ENCODE assay signal across 11 cellular contexts in the genomic region with DNA sequence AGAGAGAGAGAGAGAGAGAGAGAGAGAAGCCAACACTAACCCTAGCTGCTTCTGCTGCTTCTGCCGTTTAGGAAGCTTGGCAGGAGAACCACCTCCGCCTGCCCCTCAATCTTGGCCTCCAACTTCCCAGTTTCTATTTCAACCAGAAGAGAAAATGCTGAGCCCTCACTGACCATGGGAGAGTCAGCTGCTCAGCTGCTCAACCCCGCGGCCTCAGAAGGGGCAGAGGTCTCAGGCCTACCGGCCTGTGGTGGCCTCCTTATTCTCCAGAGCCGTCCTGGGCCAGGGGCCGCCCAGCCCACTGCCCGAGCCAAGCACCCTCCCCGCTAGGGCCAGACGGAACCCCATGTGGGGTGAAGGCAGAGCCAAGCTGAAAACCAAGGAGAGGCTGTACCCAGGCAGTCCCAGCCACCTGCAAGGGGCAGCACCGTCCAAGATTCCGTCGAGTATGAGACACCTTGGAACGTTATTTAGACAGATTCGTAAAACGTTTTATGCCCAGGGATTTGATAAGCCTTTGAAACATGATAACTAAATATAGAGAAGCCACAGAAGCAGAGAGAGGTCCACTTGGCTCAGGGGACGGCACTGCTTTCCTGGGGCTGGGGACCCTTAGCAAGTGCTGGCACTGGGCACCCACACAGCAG.
DNase-seq lines count a peak whose midpoint lies in the region; ATAC-seq and TF ChIP-seq lines count a peak whose summit lies in the region.
"Had no signal": no experiment of that assay in that cellular context is flagged by ENCODE, and none has a peak within 500 bp of the region (broad histone marks: within the 10 kb centered on the region; RNA-seq: fewer than 3 reads in every experiment).

No MANE protein-coding gene starts in this region.

- intact Hi-C loops in dorsolateral prefrontal cortex (cut with DNase I) (no loop called here), testis (cut with DNase I; ENCODE audit: low total_unique reads) (no loop called here)

- peaks cover 4% of the 10 kb centered on the region for H3K9me3 Mint-ChIP-seq in mesothelial cell of epicardium

- H3K27me3 ChIP-seq in dorsolateral prefrontal cortex = no peaks in the 10 kb centered on the region
- no peaks in the 10 kb centered on the region for H3K27me3 ChIP-seq in testis
- H3K27me3 ChIP-seq: cardiac muscle cell had no signal

- TF ChIP-seq POLR2A in testis (IDR thresholded peaks at IDR 0.05) = no peak

- H3K9me3 ChIP-seq in testis = no peaks in the 10 kb centered on the region

- H3K4me3 ChIP-seq in dorsolateral prefrontal cortex = no peak overlapping the region
- no peak overlapping the region for H3K4me3 ChIP-seq in testis
- H3K4me3 ChIP-seq: cardiac muscle cell had no signal

- no peaks in the 10 kb centered on the region for H3K4me1 Mint-ChIP-seq in mesothelial cell of epicardium
- H3K4me1 Mint-ChIP-seq: stimulated activated memory B cell treated with anti-CD40 and anti-IgM and Interleukin-4, amounts not matched to agents 10 μg/mL and 1 μg/mL and 100 μg/mL, for 72 hours had no signal

- H3K36me3 Mint-ChIP-seq in mesothelial cell of epicardium = no peaks in the 10 kb centered on the region

- H3K27ac ChIP-seq in dorsolateral prefrontal cortex (peak overlapping the region in 31 of 59 donors; percentile 3 to 73 (median 38)), testis (peak overlapping the region; percentile 39 to 74)
- H3K27ac ChIP-seq: cardiac muscle cell had no signal

- peaks cover 8% of the 10 kb centered on the region for H3K4me1 ChIP-seq in testis

- WGBS in testis, 2 donors = 44 to 63% methylated on average over 12 to 16 of the region's 17 CpGs

- H3K27me3 Mint-ChIP-seq in mesothelial cell of epicardium (ENCODE audit: low read depth) = peaks cover 4% of the 10 kb centered on the region

- peak; percentile 40 for DNase-seq in activated CD8-positive, alpha-beta memory T cell treated with anti-CD3 and anti-CD28 coated beads for 24 hours
- DNase-seq in activated CD8-positive, alpha-beta memory T cell treated with anti-CD3 and anti-CD28 coated beads, Interleukin-2, amount 50 U/mL, for 4 hours = no peak
- DNase-seq in dorsolateral prefrontal cortex (peak in 4 of 10 donors; percentile 29 to 45 (median 39)), mesothelial cell of epicardium (ENCODE audit: low spot score in 2 of 2, unreplicated experiment in 2 of 2) (peak; percentile 18 to 38), testis (peak; percentile 52), DMS153 treated with DMSO at 0.1 percent for 48 hours (lab: John Stamatoyannopoulos, UW; ENCODE audit: unreplicated experiment) (no peak)
- DNase-seq: mesenchymal stem cell had no signal

- H3K4me3 Mint-ChIP-seq in mesothelial cell of epicardium = no peak overlapping the region
- H3K4me3 Mint-ChIP-seq: stimulated activated memory B cell treated with anti-CD40 and anti-IgM and Interleukin-4, amounts not matched to agents 10 μg/mL and 1 μg/mL and 100 μg/mL, for 72 hours had no signal

- ATAC-seq in HG03045 (IDR thresholded peaks at IDR 0.05; ENCODE audit: unreplicated experiment) (no peak), HG02885 (IDR thresholded peaks at IDR 0.05; ENCODE audit: poor library complexity, unreplicated experiment) (no peak)
- ATAC-seq: stimulated activated memory B cell treated with anti-CD40 and anti-IgM and Interleukin-4, amounts not matched to agents 10 μg/mL and 1 μg/mL and 100 μg/mL, for 72 hours had no signal

- no peaks in the 10 kb centered on the region for H3K36me3 ChIP-seq in testis (ENCODE audit: low read depth, missing control alignments)
- H3K36me3 ChIP-seq: cardiac muscle cell had no signal

- no peak overlapping the region for H3K27ac Mint-ChIP-seq in mesothelial cell of epicardium
- H3K27ac Mint-ChIP-seq: stimulated activated memory B cell treated with anti-CD40 and anti-IgM and Interleukin-4, amounts not matched to agents 10 μg/mL and 1 μg/mL and 100 μg/mL, for 72 hours had no signal

- TF ChIP-seq CTCF in dorsolateral prefrontal cortex (IDR thresholded peaks at IDR 0.05 in 54 of 56, conservative IDR thresholded peaks at IDR 0.05 in 2 of 56; ENCODE audit: low read depth in 1 of 56, partially characterized antibody in 56 of 56) (peak in 5 of 56 donors; percentile 6 to 25 (median 14)), mesothelial cell of epicardium (IDR thresholded peaks at IDR 0.05; ENCODE audit: unreplicated experiment) (no peak), testis (IDR thresholded peaks at IDR 0.05) (no peak)

Comparison
In these comparisons a context has a peak if more than half of its experiments do, and no peak if none do; other contexts are left out.
1. DNase-seq: peak in activated CD8-positive, alpha-beta memory T cell treated with anti-CD3 and anti-CD28 coated beads for 24 hours (single experiment), mesothelial cell of epicardium (2 of 2) and testis (single experiment); none in activated CD8-positive, alpha-beta memory T cell treated with anti-CD3 and anti-CD28 coated beads, Interleukin-2, amount 50 U/mL, for 4 hours (single experiment) and DMS153 treated with DMSO at 0.1 percent for 48 hours (single experiment).